1 cellular context compared by ENCODE assay signal in genomic region chr2:96111823-96112500, GRCh38.
TF ChIP-seq lines count a peak whose summit lies in the region.

No MANE protein-coding gene starts in this region.

TF ChIP-seq in HEK293, 187 proteins besides CTCF, POLR2A, EP300 and RAD21:
- no peak for TF ChIP-seq ZBTB1 (tag by site-specific recombination; IDR thresholded peaks at IDR 0.05)
- TF ChIP-seq, protein P1, sequence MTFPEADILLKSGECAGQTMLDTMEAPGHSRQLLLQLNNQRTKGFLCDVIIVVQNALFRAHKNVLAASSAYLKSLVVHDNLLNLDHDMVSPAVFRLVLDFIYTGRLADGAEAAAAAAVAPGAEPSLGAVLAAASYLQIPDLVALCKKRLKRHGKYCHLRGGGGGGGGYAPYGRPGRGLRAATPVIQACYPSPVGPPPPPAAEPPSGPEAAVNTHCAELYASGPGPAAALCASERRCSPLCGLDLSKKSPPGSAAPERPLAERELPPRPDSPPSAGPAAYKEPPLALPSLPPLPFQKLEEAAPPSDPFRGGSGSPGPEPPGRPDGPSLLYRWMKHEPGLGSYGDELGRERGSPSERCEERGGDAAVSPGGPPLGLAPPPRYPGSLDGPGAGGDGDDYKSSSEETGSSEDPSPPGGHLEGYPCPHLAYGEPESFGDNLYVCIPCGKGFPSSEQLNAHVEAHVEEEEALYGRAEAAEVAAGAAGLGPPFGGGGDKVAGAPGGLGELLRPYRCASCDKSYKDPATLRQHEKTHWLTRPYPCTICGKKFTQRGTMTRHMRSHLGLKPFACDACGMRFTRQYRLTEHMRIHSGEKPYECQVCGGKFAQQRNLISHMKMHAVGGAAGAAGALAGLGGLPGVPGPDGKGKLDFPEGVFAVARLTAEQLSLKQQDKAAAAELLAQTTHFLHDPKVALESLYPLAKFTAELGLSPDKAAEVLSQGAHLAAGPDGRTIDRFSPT (tag by site-specific recombination; IDR thresholded peaks at IDR 0.05) = no peak
- TF ChIP-seq ZNF660 (tag by site-specific recombination; IDR thresholded peaks at IDR 0.05) = no peak
- no peak for TF ChIP-seq ZNF302 (tag by site-specific recombination; IDR thresholded peaks at IDR 0.05; ENCODE audit: low read depth)
- TF ChIP-seq ZNF157 (tag by site-specific recombination; IDR thresholded peaks at IDR 0.05) = no peak
- TF ChIP-seq ZNF155 (tag by site-specific recombination; IDR thresholded peaks at IDR 0.05) = no peak
- peak; percentile 60; the same call in 1 of the 2 replicates for TF ChIP-seq ZBTB17 (tag by site-specific recombination; IDR thresholded peaks at IDR 0.05)
- TF ChIP-seq PRDM1 (tag by site-specific recombination; IDR thresholded peaks at IDR 0.05) = no peak
- no peak for TF ChIP-seq OVOL3 (tag by site-specific recombination; IDR thresholded peaks at IDR 0.05)
- no peak for TF ChIP-seq HOXC10 (CRISPR knock-in tag; IDR thresholded peaks at IDR 0.05)
- 0 out of 2 replicates have a peak, but pooled peaks have one; percentile 20 for TF ChIP-seq SP3 (tag by site-specific recombination; IDR thresholded peaks at IDR 0.05)
- no peak for TF ChIP-seq ZNF510 (tag by site-specific recombination; IDR thresholded peaks at IDR 0.05; ENCODE audit: insufficient replicate concordance)
- no peak for TF ChIP-seq EGR2 (tag by site-specific recombination; IDR thresholded peaks at IDR 0.05; ENCODE audit: low read depth)
- no peak for TF ChIP-seq ZNF221 (tag by site-specific recombination; IDR thresholded peaks at IDR 0.05; ENCODE audit: borderline replicate concordance)
- TF ChIP-seq ZNF624 (tag by site-specific recombination; IDR thresholded peaks at IDR 0.05) = no peak
- no peak for TF ChIP-seq BCL11A (tag by site-specific recombination; IDR thresholded peaks at IDR 0.05; ENCODE audit: low read depth)
